Comparison of ENCODE assay signal across 8 cellular contexts in the genomic region with DNA sequence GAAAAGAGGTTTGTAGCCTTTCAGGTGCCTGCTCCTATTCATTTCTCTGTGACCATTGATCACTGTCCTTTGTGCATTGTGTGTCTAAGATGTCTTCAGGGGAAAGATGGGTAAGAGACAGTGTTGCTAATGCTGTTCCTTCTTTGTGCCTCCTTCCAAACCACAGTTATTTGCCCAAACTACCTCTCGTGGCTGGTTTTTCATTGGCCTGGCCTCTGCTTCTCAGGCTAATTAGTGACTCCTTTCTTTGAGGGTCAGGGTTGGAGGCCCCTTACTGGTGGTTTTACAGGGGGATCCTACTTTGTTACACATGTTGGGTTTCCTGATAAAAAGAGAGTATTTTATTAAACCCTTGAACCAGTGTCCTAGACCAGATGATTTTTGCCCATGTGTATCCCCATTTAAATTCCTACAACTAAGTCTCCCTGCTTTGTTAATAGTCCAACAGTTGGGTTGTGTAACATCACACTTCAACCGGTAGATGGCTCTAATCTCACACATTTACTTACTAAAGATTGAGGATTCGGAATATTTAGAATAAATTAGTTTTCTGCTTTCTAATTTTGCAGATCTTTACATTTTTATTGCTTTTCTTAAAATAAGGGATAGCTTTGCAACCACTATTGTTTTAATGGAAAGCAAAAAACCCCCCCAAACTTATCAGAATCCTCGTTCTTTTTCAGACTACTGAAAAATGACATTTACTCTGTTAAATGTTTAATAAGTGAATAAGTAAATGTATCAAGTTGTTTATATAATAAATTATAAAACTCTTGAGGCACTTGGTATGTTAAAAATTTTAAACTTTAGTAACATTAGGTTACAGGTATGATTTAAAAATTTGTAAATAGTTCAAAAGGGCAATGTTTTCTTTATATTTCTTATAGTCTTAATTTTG. TPM values are rescaled to one million over a fixed set of nuclear protein-coding genes. Genes with fewer than 3 reads are reported as not detected.
DNase-seq lines count a peak whose midpoint lies in the region; ATAC-seq and TF ChIP-seq lines count a peak whose summit lies in the region.

No MANE protein-coding gene starts in this region.

- ATAC-seq in GM23338 (no peak; the same call in 2 of the 3 replicates), GM18873 (IDR thresholded peaks at IDR 0.05; ENCODE audit: low FRiP score, unreplicated experiment) (no peak)

- POLR2A ChIA-PET in CD4-positive, alpha-beta memory T cell (lab: Charles Lee; ENCODE audit: partially characterized antibody): interaction anchor here (1.3 to 3.0 kb wide), 4 partner anchors 67 to 208 kb away, joined by 4 to 26 read pairs (median 9); a partner anchor contains a TSS

- no peaks in the 10 kb centered on the region for H3F3A ChIP-seq in GM23338 (replicated peaks; ENCODE audit: low read depth)

- no peak overlapping the region for H3K4me3 ChIP-seq in CD4-positive, alpha-beta memory T cell (ENCODE audit: low read length in 2 of 2)
- H3K4me3 ChIP-seq in GM23338 (peak overlapping the region; percentile 81), breast epithelium (peak overlapping the region in 2 of 3 donors; percentile 81 to 87), testis (no peak overlapping the region)

- H3K27ac Mint-ChIP-seq in CD4-positive, alpha-beta memory T cell: peak overlapping the region in 4 of 7 donors; percentile 24 to 85 (median 72)
- H3K27ac Mint-ChIP-seq in GM23338: no peak overlapping the region

- peaks cover 25 to 55% (median 40%) of the 10 kb centered on the region in 4 donors for H3K4me1 Mint-ChIP-seq in CD4-positive, alpha-beta memory T cell
- peaks cover 28% of the 10 kb centered on the region for H3K4me1 Mint-ChIP-seq in GM23338

- 6 to 17% methylated on average over 4 of the region's 4 CpGs for WGBS in testis, 2 donors

- peak in 4 of 5 donors; percentile 32 to 36 (median 34) for DNase-seq in CD4-positive, alpha-beta memory T cell
- DNase-seq in GM23338 (ENCODE audit: low spot score) (peak; percentile 69), NCI-H82 treated with DMSO at 0.1 percent for 48 hours (lab: John Stamatoyannopoulos, UW; ENCODE audit: unreplicated experiment) (peak; percentile 8), breast epithelium (ENCODE audit: low spot score in 2 of 2) (no peak), left kidney (ENCODE audit: low read depth, low spot score) (peak; percentile 62), testis (no peak), posterior cingulate gyrus (no peak)

- H3K79me2 ChIP-seq in GM23338 (replicated peaks; ENCODE audit: insufficient read depth): peaks cover 73% of the 10 kb centered on the region

- no peak for TF ChIP-seq POLR2A in breast epithelium (IDR thresholded peaks at IDR 0.05)
- no peak for TF ChIP-seq POLR2A in testis (IDR thresholded peaks at IDR 0.05)

- H3K4me3 Mint-ChIP-seq in CD4-positive, alpha-beta memory T cell: peak overlapping the region; percentile 83 to 94 (median 90)
- peak overlapping the region; percentile 92 for H3K4me3 Mint-ChIP-seq in GM23338

- CTCF ChIA-PET in CD4-positive, alpha-beta memory T cell (lab: Charles Lee; ENCODE audit: partially characterized antibody): interaction anchor here (0.6 to 2.1 kb wide), 12 partner anchors 8 to 1068 kb away, joined by 3 to 11 read pairs (median 3); a partner anchor contains a TSS

- H3K4me2 ChIP-seq in GM23338: peak overlapping the region; percentile 75

- H3K9me2 ChIP-seq in GM23338 (ENCODE audit: insufficient read depth): no peaks in the 10 kb centered on the region

- peaks cover 33% of the 10 kb centered on the region for H4K20me1 ChIP-seq in GM23338 (replicated peaks; ENCODE audit: insufficient read depth)

- peaks cover 52% of the 10 kb centered on the region for H3K4me1 ChIP-seq in CD4-positive, alpha-beta memory T cell (ENCODE audit: insufficient read depth, low read length)
- H3K4me1 ChIP-seq in GM23338 (ENCODE audit: insufficient read depth) (peaks cover 24% of the 10 kb centered on the region), breast epithelium (peaks cover 0 to 25% of the 10 kb centered on the region in 2 donors), testis (peaks cover 19% of the 10 kb centered on the region)

- H3K36me3 Mint-ChIP-seq in CD4-positive, alpha-beta memory T cell: peaks cover 16 to 19% of the 10 kb centered on the region in 2 donors
- H3K36me3 Mint-ChIP-seq in GM23338 (ENCODE audit: low read depth): peaks cover 38% of the 10 kb centered on the region

- no peak overlapping the region for H2AFZ ChIP-seq in GM23338

- H3K27ac ChIP-seq in CD4-positive, alpha-beta memory T cell (ENCODE audit: low read depth, low read length): peak overlapping the region; percentile 6
- H3K27ac ChIP-seq in GM23338 (ENCODE audit: low read depth) (no peak overlapping the region), breast epithelium (no peak overlapping the region), testis (no peak overlapping the region)

- peaks cover 0 to 1% of the 10 kb centered on the region in 2 donors for H3K27me3 Mint-ChIP-seq in CD4-positive, alpha-beta memory T cell
- peaks cover 14% of the 10 kb centered on the region for H3K27me3 Mint-ChIP-seq in GM23338 (ENCODE audit: insufficient read depth, low read depth, poor library complexity)

- H3K36me3 ChIP-seq in CD4-positive, alpha-beta memory T cell (ENCODE audit: insufficient read depth, low read length): no peaks in the 10 kb centered on the region
- H3K36me3 ChIP-seq in GM23338 (ENCODE audit: insufficient read depth) (peaks cover 10% of the 10 kb centered on the region; the same call in 1 of the 2 replicates), breast epithelium (no peaks in the 10 kb centered on the region), testis (ENCODE audit: low read depth, missing control alignments) (no peaks in the 10 kb centered on the region)

- no peaks in the 10 kb centered on the region for H3K27me3 ChIP-seq in CD4-positive, alpha-beta memory T cell (ENCODE audit: insufficient read depth, low read length)
- H3K27me3 ChIP-seq in GM23338 (ENCODE audit: insufficient read depth) (no peaks in the 10 kb centered on the region), breast epithelium (no peaks in the 10 kb centered on the region), testis (no peaks in the 10 kb centered on the region)

- TF ChIP-seq CTCF in GM23338 (conservative IDR thresholded peaks at IDR 0.05; ENCODE audit: low read depth in 2 of 2): peak; percentile 62 to 91
- peak; percentile 55 to 66 (median 65) for TF ChIP-seq CTCF in breast epithelium (IDR thresholded peaks at IDR 0.05)
- peak; percentile 40 to 79 (median 64) for TF ChIP-seq CTCF in testis (IDR thresholded peaks at IDR 0.05)

- H3K9me3 ChIP-seq in CD4-positive, alpha-beta memory T cell (ENCODE audit: control insufficient read depth in 1 of 2, low read length in 2 of 2): no peaks in the 10 kb centered on the region
- H3K9me3 ChIP-seq in breast epithelium (no peaks in the 10 kb centered on the region), testis (no peaks in the 10 kb centered on the region)

- intact Hi-C loops in CD4-positive, alpha-beta memory T cell (cut with micrococcal nuclease): loop anchor here (1.0 kb wide), 3 partner anchors 71 to 589 kb away; no protein-coding TSS in a partner anchor
- intact Hi-C loops in breast epithelium (cut with DNase I; ENCODE audit: low total_unique reads) (no loop called here), testis (cut with DNase I; ENCODE audit: low total_unique reads) (no loop called here), posterior cingulate gyrus (cut with DNase I) (loop anchor here (1.0 to 5.0 kb wide), 3 partner anchors 71 to 590 kb away; a partner anchor contains a TSS)

- H3K9me3 Mint-ChIP-seq in CD4-positive, alpha-beta memory T cell: no peaks in the 10 kb centered on the region
- no peaks in the 10 kb centered on the region; the same call in 2 of the 3 replicates for H3K9me3 Mint-ChIP-seq in GM23338

RNA-seq across cellular contexts. Expression of a gene that starts 2.4 kb away (rescaled TPM):
- 10 to 100 TPM; 12.1 to 12.3 TPM for total RNA-seq in CD4-positive, alpha-beta memory T cell
- polyA plus RNA-seq in CD4-positive, alpha-beta memory T cell: 10 to 100 TPM in 1 of 2 donors, 1 to 10 TPM in 1; 8.6 to 10.1 TPM
- 48.2 and 49.1 TPM in 2 replicates for total RNA-seq in GM23338 (2014; rRNA removed; shearing (Covaris generic))
- 11.9 and 13.7 TPM in 2 replicates for polyA plus RNA-seq in GM23338 (2016; fragmentation: Nextera tagmentation; extraction: Ambion mirVana)
- total RNA-seq in breast epithelium: 10 to 100 TPM in 1 of 3 donors, 1 to 10 TPM in 2; 5.4 to 11.9 (median 6.9) TPM
- total RNA-seq in testis: 1 to 10 TPM; 5.9 TPM
- 3.3 TPM for polyA plus RNA-seq in testis (ENCODE audit: insufficient read depth, low read depth, low replicate concordance)

RNA-seq across cellular contexts. Expression of a gene that starts 32.2 kb away (rescaled TPM):
- total RNA-seq in CD4-positive, alpha-beta memory T cell: not detected
- polyA plus RNA-seq in CD4-positive, alpha-beta memory T cell: under 1 TPM in 1 of 2 donors, not detected in 1; 0.37 TPM
- 0.42 and 1.0 TPM in 2 replicates for total RNA-seq in GM23338 (2014; rRNA removed; shearing (Covaris generic))
- polyA plus RNA-seq in GM23338 (2016; fragmentation: Nextera tagmentation; extraction: Ambion mirVana) (2.1 and 3.6 TPM in 2 replicates), testis (ENCODE audit: insufficient read depth, low read depth, low replicate concordance) (19.8 TPM)
- total RNA-seq in breast epithelium (10 to 100 TPM in 1 of 3 donors, 1 to 10 TPM in 2; 2.3 to 21.1 (median 7.6) TPM), testis (10 to 100 TPM; 16.1 to 25.0 TPM)

Comparison
In these comparisons a context has a peak if more than half of its experiments do, and no peak if none do; other contexts are left out.
1. DNase-seq: peak in CD4-positive, alpha-beta memory T cell (4 of 5), GM23338 (single experiment), NCI-H82 treated with DMSO at 0.1 percent for 48 hours (single experiment) and left kidney (single experiment); none in breast epithelium (0 of 2), testis (single experiment) and posterior cingulate gyrus (0 of 10).
2. H3K4me3 ChIP-seq: peak in GM23338 (single experiment) and breast epithelium (2 of 3); none in CD4-positive, alpha-beta memory T cell (0 of 2) and testis (0 of 2).
3. intact Hi-C loops: an anchor here in CD4-positive, alpha-beta memory T cell (1.0 kb wide) and posterior cingulate gyrus (1.0 to 5.0 kb wide); none called in breast epithelium and testis.
4. Peak in every context shown above with its lines, with median percentiles within 50 percentile points of each other: CTCF ChIP-seq.